ENCODE assay signal across 8 cellular contexts in the genomic region with DNA sequence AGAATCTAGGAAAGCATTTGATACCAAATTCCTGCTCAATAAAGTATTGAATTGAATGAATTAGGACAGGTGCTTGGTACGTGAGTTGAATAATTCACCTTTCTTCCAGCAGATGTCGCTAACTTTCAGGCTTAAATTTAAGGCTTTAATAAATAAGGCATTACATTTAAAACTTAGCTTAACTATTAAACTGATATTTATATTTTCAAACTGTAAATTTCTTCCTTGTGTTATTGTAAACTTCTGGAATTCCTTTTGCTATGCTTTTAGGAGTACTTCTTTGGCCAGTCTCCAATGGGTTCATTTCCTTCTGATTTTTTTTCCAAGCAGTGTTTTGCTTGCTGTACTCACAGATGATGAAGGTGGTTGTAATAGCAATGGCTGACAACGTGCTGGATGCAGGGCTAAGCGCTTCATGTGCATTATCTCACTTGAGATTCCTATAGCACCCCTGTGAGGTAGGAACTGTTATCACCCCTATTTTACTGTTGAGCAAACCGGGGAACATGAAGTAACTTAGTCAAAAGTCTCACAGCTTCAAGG.
DNase-seq lines count a peak whose midpoint lies in the region; ATAC-seq and TF ChIP-seq lines count a peak whose summit lies in the region.

No MANE protein-coding gene starts in this region.

- no peaks in the 10 kb centered on the region for H3K4me1 ChIP-seq in BE2C

- ATAC-seq in esophagus mucosa (peak; percentile 71), HG03175 (IDR thresholded peaks at IDR 0.05; ENCODE audit: unreplicated experiment) (no peak), GM21528 (IDR thresholded peaks at IDR 0.05; ENCODE audit: low FRiP score, unreplicated experiment) (no peak)

- in situ Hi-C loops in GM13976 (cut with MboI; ENCODE audit: low sequenced_read_pairs, unreplicated experiment): no loop called here

- H3K4me3 Mint-ChIP-seq in neural crest cell: no peak overlapping the region

- TF ChIP-seq CTCF in BE2C (IDR thresholded peaks at IDR 0.05; ENCODE audit: low read depth, low read length) (peak; percentile 58), GM13976 (IDR thresholded peaks at IDR 0.05; ENCODE audit: borderline replicate concordance, control extremely low read depth, extremely low read depth, insufficient read depth, missing control alignments) (peak; percentile 70), NB4 (IDR thresholded peaks at IDR 0.05; ENCODE audit: low read depth, low read length) (peak; percentile 58), neural crest cell (conservative IDR thresholded peaks at IDR 0.05) (peak; percentile 83)

- no peak overlapping the region for H3K27ac Mint-ChIP-seq in neural crest cell (ENCODE audit: unreplicated experiment)

- H3K27me3 ChIP-seq in BE2C: no peaks in the 10 kb centered on the region

- no peaks in the 10 kb centered on the region for H3K36me3 Mint-ChIP-seq in neural crest cell (ENCODE audit: low read depth)

- no peaks in the 10 kb centered on the region for H3K9me3 ChIP-seq in BE2C

- no peaks in the 10 kb centered on the region for H3K27me3 Mint-ChIP-seq in neural crest cell (ENCODE audit: low read depth)

- H3K4me1 Mint-ChIP-seq in neural crest cell: peaks cover 3% of the 10 kb centered on the region

- H3K9me3 Mint-ChIP-seq in neural crest cell: no peaks in the 10 kb centered on the region

- H3K4me3 ChIP-seq in BE2C (ENCODE audit: low read depth, low read length) (no peak overlapping the region), NB4 (ENCODE audit: low read depth, low read length) (no peak overlapping the region)

- no peaks in the 10 kb centered on the region for H3K36me3 ChIP-seq in BE2C

- DNase-seq in BE2C (peak; percentile 58), GM13976 (ENCODE audit: low spot score) (peak; percentile 49), NB4 (ENCODE audit: low read depth) (peak; percentile 77), SKM-1 treated with dmso at 0.1 percent for 144 hours (lab: John Stamatoyannopoulos, UW; ENCODE audit: unreplicated experiment) (peak; percentile 29), neural crest cell (ENCODE audit: low read depth, low spot score) (no peak)

- TF ChIP-seq POLR2A in NB4 (IDR thresholded peaks at IDR 0.05; ENCODE audit: extremely low read depth, insufficient read length): no peak
